In genomic region chr2:102439065-102439695, GRCh38 we compare ENCODE assay signal across 16 cellular contexts. TPM values are rescaled to one million over a fixed set of nuclear protein-coding genes. Genes with fewer than 3 reads are reported as not detected.
DNase-seq lines count a peak whose midpoint lies in the region; ATAC-seq, FAIRE-seq and TF ChIP-seq lines count a peak whose summit lies in the region.
"Had no signal": no experiment of that assay in that cellular context is flagged by ENCODE, and none has a peak within 500 bp of the region (broad histone marks: within the 10 kb centered on the region; RNA-seq: fewer than 3 reads in every experiment).

No MANE protein-coding gene starts in this region.

- TF ChIP-seq POLR2A in heart left ventricle (IDR thresholded peaks at IDR 0.05) (no peak), K562 (conservative IDR thresholded peaks at IDR 0.05) (no peak), thyroid gland (IDR thresholded peaks at IDR 0.05) (no peak)

- no peaks in the 10 kb centered on the region for H3K9me1 ChIP-seq in K562 (ENCODE audit: control insufficient read depth, insufficient read depth, low read length)

- peak overlapping the region; percentile 29 for H3K4me2 ChIP-seq in K562 (ENCODE audit: insufficient read depth, low read length)

- H3K4me1 ChIP-seq in heart left ventricle (peaks cover 0 to 37% (median 1%) of the 10 kb centered on the region in 12 donors), K562 (replicated peaks in 1 of 2; ENCODE audit: control insufficient read depth in 2 of 2, insufficient read depth in 2 of 2, low read length in 2 of 2) (peaks cover 9 to 26% of the 10 kb centered on the region in 2 experiments; a peak in 4 of 5 replicates), thyroid gland (no peaks in the 10 kb centered on the region)

- CTCF ChIA-PET in K562 (lab: Yijun Ruan, JAX; ENCODE audit: low intra/inter-chr PET ratio) = interaction anchor here (0.7 kb wide), 1 partner anchor 138 kb away, joined by 3 read pairs; no protein-coding TSS in a partner anchor

- DNase-seq in heart left ventricle = no peak
- no peak for DNase-seq in Right ventricle myocardium inferior (ENCODE audit: missing footprints)
- DNase-seq in K562 (ENCODE audit: extremely low read depth in 1 of 4, low spot score in 3 of 4) = peak in 1 of 4 experiments; percentile 36
- peak; percentile 16 for DNase-seq in iPS-NIHi7 (ENCODE audit: extremely low spot score)
- peak; percentile 14 to 27 for DNase-seq in thyroid gland
- DNase-seq in foreskin melanocyte = no peak
- DNase-seq in COLO829 (ENCODE audit: low spot score) = no peak
- no peak for DNase-seq in activated gamma-delta T cell (lab: John Stamatoyannopoulos, UW)
- DNase-seq: activated CD8-positive, alpha-beta memory T cell treated with anti-CD3 and anti-CD28 coated beads, Interleukin-2, amount 50 U/mL, for 4 hours; amniotic stem cell; DND-41; effector memory CD4-positive, alpha-beta T cell; H7; NCI-H146; NCI-H524 treated with DMSO at 0.1 percent for 48 hours; SHP77 had no signal

- no peak overlapping the region for H3K4me3 ChIP-seq in heart left ventricle
- no peak overlapping the region for H3K4me3 ChIP-seq in K562
- H3K4me3 ChIP-seq in thyroid gland (replicated peaks in 1 of 3) = no peak overlapping the region

- 0 out of 4 replicates have a peak, but pooled peaks of 1 of the 2 experiments have one; percentile 3 for TF ChIP-seq RAD21 in K562 (CRISPR knock-in tag; conservative IDR thresholded peaks at IDR 0.05 in 1 of 2, IDR thresholded peaks at IDR 0.05 in 1 of 2)

- peak; percentile 60 for FAIRE-seq in K562 (lab: Jason Lieb, UNC)

- no peaks in the 10 kb centered on the region for H4K20me1 ChIP-seq in K562 (replicated peaks; ENCODE audit: control insufficient read depth, insufficient read depth, low read length)

- no peak overlapping the region for H3K9ac ChIP-seq in K562 (ENCODE audit: insufficient read depth in 1 of 2, low read depth in 2 of 2, low read length in 2 of 2)

- H2AFZ ChIP-seq in K562 (ENCODE audit: low read depth, low read length) = peak overlapping the region; percentile 67

- WGBS in heart left ventricle, 4 donors = 56 to 61% (median 60%) methylated on average over 6 of the region's 6 CpGs
- WGBS in K562 (ENCODE audit: insufficient coverage, low coverage, missing lambda C conversion rate) = 15% methylated on average over 6 of the region's 6 CpGs
- WGBS in thyroid gland, 2 donors = 56 to 57% methylated on average over 6 of the region's 6 CpGs

- no peak for TF ChIP-seq CTCF in heart left ventricle (IDR thresholded peaks at IDR 0.05)
- no peak for TF ChIP-seq CTCF in K562 (IDR thresholded peaks at IDR 0.05 in 2 of 3, conservative IDR thresholded peaks at IDR 0.05 in 1 of 3; ENCODE audit: insufficient read depth in 2 of 3, low read depth in 1 of 3, low read length in 3 of 3)
- no peak for TF ChIP-seq CTCF in thyroid gland (IDR thresholded peaks at IDR 0.05)

- no peaks in the 10 kb centered on the region for H3K27me3 ChIP-seq in heart left ventricle
- no peaks in the 10 kb centered on the region for H3K27me3 ChIP-seq in K562 (ENCODE audit: control insufficient read depth in 2 of 2, insufficient read depth in 2 of 2, low read length in 2 of 2)
- no peaks in the 10 kb centered on the region for H3K27me3 ChIP-seq in thyroid gland

- TF ChIP-seq EP300 in K562 (IDR thresholded peaks at IDR 0.05; ENCODE audit: low read length) = no peak

- intact Hi-C loops in heart left ventricle (cut with DNase I) (no loop called here), Right ventricle myocardium inferior (cut with DNase I) (no loop called here), K562 (cut with micrococcal nuclease) (no loop called here), thyroid gland (cut with DNase I) (no loop called here)

- H3K36me3 ChIP-seq in heart left ventricle (no peaks in the 10 kb centered on the region), K562 (ENCODE audit: control insufficient read depth, insufficient read depth, low read length) (no peaks in the 10 kb centered on the region), thyroid gland (no peaks in the 10 kb centered on the region)

- BruUV-seq in K562 (replicated peaks; lab: Mats Ljungman, UMichigan) = no TSS peak

- POLR2A ChIA-PET in K562 (lab: Yijun Ruan, JAX) = interaction anchor here (0.9 kb wide), 1 partner anchor 9 kb away, joined by 3 read pairs; no protein-coding TSS in a partner anchor

- ATAC-seq in heart left ventricle = peak in 3 of 4 donors; percentile 66 to 83 (median 83)
- no peak for ATAC-seq in Right ventricle myocardium inferior
- peak; percentile 71 for ATAC-seq in K562

- in situ Hi-C loops in K562 (cut with MboI) = no loop called here

- H3K79me2 ChIP-seq in K562 (ENCODE audit: control insufficient read depth, insufficient read depth, low read length) = no peaks in the 10 kb centered on the region

- H3K27ac ChIP-seq in heart left ventricle (no peak overlapping the region), K562 (ENCODE audit: extremely low read depth, low read depth, low read length) (no peak overlapping the region; the same call in 2 of the 3 replicates), thyroid gland (no peak overlapping the region)

- H3K9me3 ChIP-seq in heart left ventricle (no peaks in the 10 kb centered on the region), K562 (replicated peaks; ENCODE audit: control insufficient read depth, insufficient read depth, low read depth, low read length) (no peaks in the 10 kb centered on the region), thyroid gland (no peaks in the 10 kb centered on the region)

TF ChIP-seq in K562, 482 proteins besides CTCF, POLR2A, EP300 and RAD21 (continues in another document):
- TF ChIP-seq SMARCA4 (IDR thresholded peaks at IDR 0.05) (0 out of 2 replicates have a peak, but pooled peaks have one; percentile 23), ZKSCAN3 (CRISPR knock-in tag; IDR thresholded peaks at IDR 0.05) (no peak), ARID2 (IDR thresholded peaks at IDR 0.05) (no peak), ZNF121 (CRISPR knock-in tag; conservative IDR thresholded peaks at IDR 0.05) (no peak), GABPB1 (CRISPR knock-in tag; IDR thresholded peaks at IDR 0.05) (no peak), RBBP5 (IDR thresholded peaks at IDR 0.05; ENCODE audit: borderline replicate concordance, insufficient read depth, low read length, poor library complexity, severe bottlenecking) (no peak), DPF2 (IDR thresholded peaks at IDR 0.05) (peak; percentile 55; the same call in 1 of the 2 replicates), BRF1 (IDR thresholded peaks at IDR 0.05; ENCODE audit: borderline replicate concordance, extremely low read depth, insufficient read length) (no peak)

RNA-seq across cellular contexts. Expression of gene IL18RAP, which starts 16.2 kb away (rescaled TPM):
- 1 to 10 TPM in 2 of 9 donors, under 1 TPM in 7; 0.13 to 2.2 (median 0.41) TPM for total RNA-seq in heart left ventricle
- under 1 TPM; 0.39 to 0.42 TPM for polyA plus RNA-seq in heart left ventricle
- 0.30 TPM for total RNA-seq in Right ventricle myocardium inferior
- total RNA-seq in K562 (2011; cell fraction: chromatin; rRNA removed; ENCODE audit: low replicate concordance) = 1.9 and 2.4 TPM in 2 replicates
- total RNA-seq in K562 (2011; cell fraction: nucleolus; rRNA removed) = 0.50 and 0.92 TPM in 2 replicates
- total RNA-seq in K562 (2011; cell fraction: nucleoplasm; rRNA removed) = 0.46 and 1.3 TPM in 2 replicates
- 4.9 and 5.2 TPM in 2 replicates for total RNA-seq in K562 (2014; rRNA removed)
- 6.5 and 7.8 TPM in 2 replicates for total RNA-seq in K562 (2014; rRNA removed; fragmentation: Illumina TruSeq; extraction: Trizol)
- total RNA-seq in K562 (2015; rRNA removed; fragmentation: Illumina TruSeq; extraction: Trizol) = 18.6 and 20.5 TPM in 2 replicates
- 4.4 and 5.2 TPM in 2 replicates for total RNA-seq in K562 (2021)
- 0.54 and 1.1 TPM in 2 replicates for polyA plus RNA-seq in K562 (2011; rRNA removed)
- polyA plus RNA-seq in K562 (2011; cell fraction: cytosol; rRNA removed) = 0.18 and 0.24 TPM in 2 replicates
- polyA plus RNA-seq in K562 (2011; cell fraction: nucleus; rRNA removed) = 1.3 and 1.8 TPM in 2 replicates
- polyA plus RNA-seq in K562 (2012) = 7.8 and 15.0 TPM in 2 replicates
- 7.5 and 9.1 TPM in 2 replicates for polyA plus RNA-seq in K562 (2014; fragmentation: Illumina TruSeq; extraction: Trizol)
- polyA plus RNA-seq in K562 (2014; fragmentation: Nextera tagmentation; extraction: Ambion mirVana) = 1 to 10 TPM; 4.9 to 8.3 TPM
- polyA plus RNA-seq in K562 (2014; rRNA removed) = 5.8 and 7.0 TPM in 2 replicates
- polyA minus RNA-seq in K562 (2011; rRNA and poly(A)+ RNA removed) = 0.75 and 1.0 TPM in 2 replicates
- not detected in 2 replicates for polyA minus RNA-seq in K562 (2011; cell fraction: cytosol; rRNA and poly(A)+ RNA removed)
- 1.8 and 1.9 TPM in 2 replicates for polyA minus RNA-seq in K562 (2011; cell fraction: nucleus; rRNA and poly(A)+ RNA removed)
- 1 to 10 TPM; 1.6 to 3.1 (median 2.8) TPM for total RNA-seq in thyroid gland
- total RNA-seq: H7 had no signal

RNA-seq across cellular contexts. Expression of gene SLC9A4, which starts 33.8 kb away (rescaled TPM):
- not detected for total RNA-seq in heart left ventricle
- polyA plus RNA-seq in heart left ventricle = not detected
- total RNA-seq in Right ventricle myocardium inferior = not detected
- 0.07 and 0.09 TPM in 2 replicates for total RNA-seq in K562 (2011; cell fraction: chromatin; rRNA removed; ENCODE audit: low replicate concordance)
- 0.17 TPM in 1 of 2 replicates, not detected in the other for total RNA-seq in K562 (2011; cell fraction: nucleolus; rRNA removed)
- 0.15 TPM in 1 of 2 replicates, not detected in the other for total RNA-seq in K562 (2011; cell fraction: nucleoplasm; rRNA removed)
- total RNA-seq in K562 (2014; rRNA removed) = not detected in 2 replicates
- total RNA-seq in K562 (2014; rRNA removed; fragmentation: Illumina TruSeq; extraction: Trizol) = 0.03 and 0.04 TPM in 2 replicates
- 0.04 TPM in 1 of 2 replicates, not detected in the other for total RNA-seq in K562 (2015; rRNA removed; fragmentation: Illumina TruSeq; extraction: Trizol)
- 0.04 and 0.07 TPM in 2 replicates for total RNA-seq in K562 (2021)
- not detected in 2 replicates for polyA plus RNA-seq in K562 (2011; rRNA removed)
- polyA plus RNA-seq in K562 (2011; cell fraction: cytosol; rRNA removed) = not detected in 2 replicates
- not detected in 2 replicates for polyA plus RNA-seq in K562 (2011; cell fraction: nucleus; rRNA removed)
- 0.03 and 0.24 TPM in 2 replicates for polyA plus RNA-seq in K562 (2012)
- polyA plus RNA-seq in K562 (2014; fragmentation: Illumina TruSeq; extraction: Trizol) = not detected in 2 replicates
- polyA plus RNA-seq in K562 (2014; fragmentation: Nextera tagmentation; extraction: Ambion mirVana) = under 1 TPM in 1 of 2 experiments, not detected in 1; 0.15 TPM
- not detected in 2 replicates for polyA plus RNA-seq in K562 (2014; rRNA removed)
- 0.07 TPM in 1 of 2 replicates, not detected in the other for polyA minus RNA-seq in K562 (2011; rRNA and poly(A)+ RNA removed)
- polyA minus RNA-seq in K562 (2011; cell fraction: cytosol; rRNA and poly(A)+ RNA removed) = not detected in 2 replicates
- polyA minus RNA-seq in K562 (2011; cell fraction: nucleus; rRNA and poly(A)+ RNA removed) = 0.13 and 0.78 TPM in 2 replicates
- not detected for total RNA-seq in thyroid gland
- total RNA-seq: H7 had no signal

Comparison
In these comparisons a context has a peak if more than half of its experiments do, and no peak if none do; other contexts are left out.
1. DNase-seq: peak in iPS-NIHi7 (single experiment) and thyroid gland (2 of 2); none in heart left ventricle (0 of 5), Right ventricle myocardium inferior (single experiment), foreskin melanocyte (single experiment), COLO829 (single experiment) and activated gamma-delta T cell (single experiment).